ENCODE assay signal across 28 cellular contexts in the genomic region with DNA sequence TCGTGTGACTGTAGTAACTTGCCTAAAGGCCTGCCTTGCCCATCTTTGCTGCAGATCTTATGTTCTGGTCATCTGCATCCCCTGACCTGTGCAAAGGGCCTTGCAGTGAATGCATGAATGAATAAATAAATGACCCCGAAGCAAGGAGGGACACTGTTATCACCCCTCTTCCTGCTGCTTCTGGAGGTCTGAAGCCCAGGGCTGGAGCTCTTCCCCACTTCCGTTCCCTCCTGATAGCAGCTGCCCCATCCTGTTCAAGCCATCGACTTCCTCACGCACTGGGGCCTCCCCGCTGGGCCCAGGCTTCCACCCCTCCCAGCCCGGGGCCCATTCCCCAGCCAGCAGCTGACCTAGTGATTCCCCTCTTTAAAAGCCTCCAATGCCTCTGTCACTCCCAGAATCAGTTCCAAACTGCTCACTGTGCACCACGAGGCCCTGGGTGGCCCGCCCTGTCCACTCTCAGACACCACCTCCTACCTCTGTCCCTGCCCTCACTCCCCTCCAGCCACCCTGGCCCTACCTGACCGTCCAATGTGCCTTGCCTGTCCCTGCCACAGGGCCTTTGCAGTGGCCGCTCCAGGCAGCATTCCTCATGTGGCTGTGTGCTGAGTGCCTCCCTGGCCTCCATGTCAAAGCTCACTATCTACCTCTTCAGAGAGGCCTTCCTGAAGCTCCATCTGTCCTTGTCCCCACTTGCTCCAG.
"Had no signal": no experiment of that assay in that cellular context is flagged by ENCODE, and none has a peak within 500 bp of the region (broad histone marks: within the 10 kb centered on the region; RNA-seq: fewer than 3 reads in every experiment).

No MANE protein-coding gene starts in this region.

- H3K27ac Mint-ChIP-seq: activated CD8-positive, alpha-beta T cell treated with anti-CD3 and anti-CD28 coated beads, Interleukin-2, amount 10 ng/mL, durations not matched to agents 7 days and 5 days; activated naive CD4-positive, alpha-beta T cell treated with anti-CD3 and anti-CD28 coated beads, Interleukin-2, amount 50 U/mL, for 24 hours; naive thymus-derived CD4-positive, alpha-beta T cell; T-helper 1 cell treated with Interleukin-12 subunit alpha and Interleukin-12 subunit beta and Interleukin-4 antibody, amounts not matched to agents 30 μg/mL and 1 μg/mL, for 36 hours had no signal

- FAIRE-seq: endothelial cell of umbilical vein, frontal cortex, pancreas had no signal

- H3K4me3 ChIP-seq: adrenal gland, ascending aorta, left ventricle myocardium inferior, pancreas, psoas muscle, right atrium auricular region, spleen, upper lobe of right lung had no signal

- ATAC-seq: activated CD8-positive, alpha-beta T cell treated with anti-CD3 and anti-CD28 coated beads, Interleukin-2, amount 10 ng/mL, durations not matched to agents 7 days and 5 days; esophagus mucosa; naive thymus-derived CD4-positive, alpha-beta T cell; pancreas; psoas muscle; stimulated activated naive CD8-positive, alpha-beta T cell treated with anti-CD3 and anti-CD28 coated beads, Interleukin-15, Interleukin-2, amounts not matched to agents 100 U/mL and 50 U/mL, for 24 hours; upper lobe of right lung had no signal

- H3K4me3 Mint-ChIP-seq: activated CD8-positive, alpha-beta T cell treated with anti-CD3 and anti-CD28 coated beads, Interleukin-2, amount 10 ng/mL, durations not matched to agents 7 days and 5 days; activated naive CD4-positive, alpha-beta T cell treated with anti-CD3 and anti-CD28 coated beads, Interleukin-2, amount 50 U/mL, for 24 hours; naive thymus-derived CD4-positive, alpha-beta T cell; T-helper 1 cell treated with Interleukin-12 subunit alpha and Interleukin-12 subunit beta and Interleukin-4 antibody, amounts not matched to agents 30 μg/mL and 1 μg/mL, for 36 hours had no signal

- H3K27me3 Mint-ChIP-seq: activated naive CD4-positive, alpha-beta T cell treated with anti-CD3 and anti-CD28 coated beads, Interleukin-2, amount 50 U/mL, for 24 hours; naive thymus-derived CD4-positive, alpha-beta T cell had no signal

- H3K9me3 ChIP-seq: adrenal gland, ascending aorta, left ventricle myocardium inferior, neutrophil, pancreas, psoas muscle, right atrium auricular region, spleen, upper lobe of right lung had no signal

- H3K9me3 Mint-ChIP-seq: activated naive CD4-positive, alpha-beta T cell treated with anti-CD3 and anti-CD28 coated beads, Interleukin-2, amount 50 U/mL, for 24 hours; naive thymus-derived CD4-positive, alpha-beta T cell; T-helper 1 cell treated with Interleukin-12 subunit alpha and Interleukin-12 subunit beta and Interleukin-4 antibody, amounts not matched to agents 30 μg/mL and 1 μg/mL, for 36 hours had no signal

- H3K36me3 ChIP-seq: left ventricle myocardium inferior, neutrophil, pancreas, right atrium auricular region had no signal

- H3K27me3 ChIP-seq: adrenal gland, ascending aorta, neutrophil, pancreas, right atrium auricular region, spleen, upper lobe of right lung had no signal

- H3K4me1 Mint-ChIP-seq: activated naive CD4-positive, alpha-beta T cell treated with anti-CD3 and anti-CD28 coated beads, Interleukin-2, amount 50 U/mL, for 24 hours had no signal

- DNase-seq: activated CD4-positive, alpha-beta T cell treated with anti-CD3 and anti-CD28 coated beads for 1 hour; activated CD4-positive, alpha-beta T cell treated with anti-CD3 and anti-CD28 coated beads, Interleukin-2, amount 50 U/mL, for 1 hour; activated CD8-positive, alpha-beta T cell treated with anti-CD3 and anti-CD28 coated beads, Interleukin-2, amount 10 ng/mL, durations not matched to agents 7 days and 5 days; activated gamma-delta T cell treated with Interleukin-2 at 50 U/mL for 16 hours; adrenal gland; central memory CD4-positive, alpha-beta T cell; dermis blood vessel endothelial cell; effector memory CD4-positive, alpha-beta T cell; hippocampal formation; kidney glomerular epithelial cell; left ventricle myocardium inferior; naive thymus-derived CD4-positive, alpha-beta T cell; pancreas; psoas muscle; spleen; stimulated activated CD4-positive, alpha-beta T cell treated with anti-CD3 and anti-CD28 coated beads, Interleukin-4, amount 100 ng/mL, for 24 hours; stimulated activated naive CD8-positive, alpha-beta T cell treated with anti-CD3 and anti-CD28 coated beads, Interleukin-15, Interleukin-2, amounts not matched to agents 100 U/mL and 50 U/mL, for 24 hours; T1000; upper lobe of right lung had no signal

- H3K4me1 ChIP-seq: pancreas, psoas muscle, upper lobe of right lung had no signal

- H3K36me3 Mint-ChIP-seq: naive thymus-derived CD4-positive, alpha-beta T cell had no signal

- H3K27ac ChIP-seq: ascending aorta, left ventricle myocardium inferior, neutrophil, pancreas, psoas muscle, right atrium auricular region, spleen, upper lobe of right lung, VCaP had no signal
